10 cellular contexts compared by ENCODE assay signal in the genomic region with DNA sequence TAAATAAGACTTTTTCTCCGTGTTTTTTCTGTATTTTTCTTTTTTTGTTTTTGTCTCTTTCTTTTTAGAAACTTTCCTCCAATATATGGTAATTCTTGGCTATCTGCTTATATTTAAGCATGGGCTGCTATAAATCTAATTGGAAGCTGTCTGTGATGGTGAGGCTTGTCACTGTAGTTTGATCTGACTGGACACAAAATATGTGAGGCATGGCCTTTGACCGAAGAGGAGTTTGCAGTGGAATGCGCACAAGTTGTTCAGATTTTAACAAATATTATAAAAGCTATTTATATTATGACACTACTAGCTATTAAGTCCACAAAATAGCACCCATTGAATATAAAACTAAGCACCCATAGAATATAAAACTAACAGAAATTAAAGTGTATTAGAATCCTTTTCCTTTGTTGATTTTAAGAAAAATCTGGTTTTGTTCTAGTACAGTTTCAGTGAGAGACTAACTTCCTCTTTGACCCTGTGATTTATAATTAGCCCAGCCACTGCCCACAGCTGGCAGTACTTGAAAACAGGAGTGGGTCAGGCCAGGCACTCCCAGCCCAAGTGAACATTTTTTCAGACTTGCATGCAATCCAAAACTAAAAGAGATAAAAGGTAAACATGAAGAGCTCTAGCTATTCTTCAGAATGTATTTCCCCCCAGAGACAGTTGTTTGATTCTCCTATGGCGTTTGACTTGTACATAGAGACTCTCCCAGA.
DNase-seq lines count a peak whose midpoint lies in the region; ATAC-seq and TF ChIP-seq lines count a peak whose summit lies in the region.
"Had no signal": no experiment of that assay in that cellular context is flagged by ENCODE, and none has a peak within 500 bp of the region (broad histone marks: within the 10 kb centered on the region; RNA-seq: fewer than 3 reads in every experiment).

No MANE protein-coding gene starts in this region.

- TF ChIP-seq POLR2A in esophagus muscularis mucosa (IDR thresholded peaks at IDR 0.05; ENCODE audit: low read depth): no peak

- no peak for TF ChIP-seq CTCF in esophagus muscularis mucosa (IDR thresholded peaks at IDR 0.05)
- no peak for TF ChIP-seq CTCF in tibial artery (IDR thresholded peaks at IDR 0.05)
- TF ChIP-seq CTCF in endothelial cell (IDR thresholded peaks at IDR 0.05; ENCODE audit: unreplicated experiment): no peak

- H3K36me3 ChIP-seq in esophagus muscularis mucosa (peaks cover 0 to 18% (median under 1%) of the 10 kb centered on the region in 4 donors), tibial artery (no peaks in the 10 kb centered on the region), neuronal stem cell (replicated peaks in 1 of 2; ENCODE audit: control insufficient read depth in 2 of 2, insufficient read depth in 2 of 2, low read length in 2 of 2) (no peaks in the 10 kb centered on the region)
- H3K36me3 ChIP-seq: breast epithelium had no signal

- H2BK12ac ChIP-seq in neuronal stem cell (ENCODE audit: low read length): no peak overlapping the region

- H3K36me3 Mint-ChIP-seq in endothelial cell (ENCODE audit: low read depth, unreplicated experiment) (no peaks in the 10 kb centered on the region), immature natural killer cell (peaks cover 0 to 38% (median 33%) of the 10 kb centered on the region in 3 donors)

- H2AK5ac ChIP-seq in neuronal stem cell (ENCODE audit: low read depth, low read length): no peak overlapping the region

- H3K79me1 ChIP-seq in neuronal stem cell (ENCODE audit: low read depth, low read length): no peaks in the 10 kb centered on the region

- WGBS in esophagus muscularis mucosa: 70% methylated on average over 4 of the region's 4 CpGs
- no CpG with 5 or more reads among the region's 4 CpGs for WGBS in neuronal stem cell (ENCODE audit: extremely low coverage in 2 of 2, insufficient read length in 2 of 2, insufficient replicate concordance in 1 of 2), 2 donors

- no peak overlapping the region for H3K18ac ChIP-seq in neuronal stem cell (ENCODE audit: low read length)

- no peak overlapping the region for H3K4me3 ChIP-seq in esophagus muscularis mucosa
- no peak overlapping the region for H3K4me3 ChIP-seq in tibial artery
- H3K4me3 ChIP-seq in neuronal stem cell (ENCODE audit: low read length in 2 of 2): no peak overlapping the region
- H3K4me3 ChIP-seq: breast epithelium had no signal

- ATAC-seq in GM19455 (IDR thresholded peaks at IDR 0.05; ENCODE audit: unreplicated experiment): peak; percentile 69
- ATAC-seq in HG03135 (IDR thresholded peaks at IDR 0.05; ENCODE audit: unreplicated experiment): peak; percentile 70

- H3K4me1 ChIP-seq in esophagus muscularis mucosa (peaks cover 13 to 17% (median 15%) of the 10 kb centered on the region in 4 donors), tibial artery (peaks cover 0 to 24% (median 6%) of the 10 kb centered on the region in 4 donors), neuronal stem cell (ENCODE audit: control insufficient read depth in 2 of 2, insufficient read depth in 1 of 2, low read depth in 1 of 2, low read length in 2 of 2) (no peaks in the 10 kb centered on the region)
- H3K4me1 ChIP-seq: breast epithelium had no signal

- no peak overlapping the region for H3K4me2 ChIP-seq in neuronal stem cell (ENCODE audit: insufficient read depth, low read length, poor library complexity, severe bottlenecking)

- no peak overlapping the region for H2BK15ac ChIP-seq in neuronal stem cell (ENCODE audit: low read length)

- H3K27me3 ChIP-seq in esophagus muscularis mucosa: no peaks in the 10 kb centered on the region
- no peaks in the 10 kb centered on the region for H3K27me3 ChIP-seq in tibial artery
- H3K27me3 ChIP-seq in neuronal stem cell (ENCODE audit: control insufficient read depth in 3 of 3, insufficient read depth in 3 of 3, low read depth in 1 of 3, low read length in 3 of 3): no peaks in the 10 kb centered on the region
- H3K27me3 ChIP-seq: breast epithelium had no signal

- H3K27ac ChIP-seq in esophagus muscularis mucosa (replicated peaks in 1 of 4): peak overlapping the region; percentile 29 to 53 (median 42)
- H3K27ac ChIP-seq in tibial artery: peak overlapping the region; percentile 2 to 41
- no peak overlapping the region for H3K27ac ChIP-seq in neuronal stem cell (replicated peaks; ENCODE audit: low read length)
- H3K27ac ChIP-seq: breast epithelium had no signal

- H2AFZ ChIP-seq in neuronal stem cell (ENCODE audit: low read length): no peak overlapping the region

- H3K9me3 ChIP-seq in esophagus muscularis mucosa (no peaks in the 10 kb centered on the region), tibial artery (no peaks in the 10 kb centered on the region), neuronal stem cell (replicated peaks in 1 of 2; ENCODE audit: control insufficient read depth in 2 of 2, insufficient read depth in 1 of 2, low read depth in 1 of 2, low read length in 2 of 2) (no peaks in the 10 kb centered on the region)
- H3K9me3 ChIP-seq: breast epithelium had no signal

- TF ChIP-seq EP300 in esophagus muscularis mucosa (IDR thresholded peaks at IDR 0.05): no peak

- H3K27ac Mint-ChIP-seq in endothelial cell (ENCODE audit: unreplicated experiment) (no peak overlapping the region), immature natural killer cell (peak overlapping the region in 1 of 6 donors; percentile 42)
- H3K27ac Mint-ChIP-seq: T-helper 1 cell treated with Interleukin-12 subunit alpha and Interleukin-12 subunit beta and Interleukin-4 antibody, amounts not matched to agents 30 μg/mL and 1 μg/mL, for 36 hours had no signal

- H3K4ac ChIP-seq in neuronal stem cell (ENCODE audit: low read length): no peak overlapping the region

- H3K4me3 Mint-ChIP-seq in endothelial cell (ENCODE audit: unreplicated experiment) (no peak overlapping the region), immature natural killer cell (no peak overlapping the region)
- H3K4me3 Mint-ChIP-seq: T-helper 1 cell treated with Interleukin-12 subunit alpha and Interleukin-12 subunit beta and Interleukin-4 antibody, amounts not matched to agents 30 μg/mL and 1 μg/mL, for 36 hours had no signal

- H3K9me3 Mint-ChIP-seq in endothelial cell (ENCODE audit: unreplicated experiment): no peaks in the 10 kb centered on the region
- no peaks in the 10 kb centered on the region for H3K9me3 Mint-ChIP-seq in immature natural killer cell
- H3K9me3 Mint-ChIP-seq: T-helper 1 cell treated with Interleukin-12 subunit alpha and Interleukin-12 subunit beta and Interleukin-4 antibody, amounts not matched to agents 30 μg/mL and 1 μg/mL, for 36 hours had no signal

- H2BK120ac ChIP-seq in neuronal stem cell (ENCODE audit: low read depth, low read length): no peak overlapping the region

- H3K23ac ChIP-seq in neuronal stem cell (ENCODE audit: low read depth, low read length, poor library complexity): no peak overlapping the region

- H3K27me3 Mint-ChIP-seq in endothelial cell (ENCODE audit: unreplicated experiment) (no peaks in the 10 kb centered on the region), immature natural killer cell (ENCODE audit: low read depth in 3 of 3) (peaks cover 0 to 3% (median 2%) of the 10 kb centered on the region in 3 donors)

- H4K8ac ChIP-seq in neuronal stem cell (ENCODE audit: low read depth, low read length): no peak overlapping the region

- H3K9ac ChIP-seq in neuronal stem cell (ENCODE audit: low read depth, low read length, poor library complexity): no peak overlapping the region

- DNase-seq in esophagus muscularis mucosa (ENCODE audit: extremely low spot score) (peak; percentile 53), tibial artery (peak in 1 of 2 donors; percentile 36), endothelial cell (ENCODE audit: low spot score) (no peak), immature natural killer cell (no peak), neuronal stem cell (ENCODE audit: low spot score) (no peak)
- DNase-seq: midbrain had no signal

- H3K4me1 Mint-ChIP-seq in endothelial cell (ENCODE audit: unreplicated experiment) (no peaks in the 10 kb centered on the region), immature natural killer cell (peaks cover 2 to 10% of the 10 kb centered on the region in 2 donors)

- no peak overlapping the region for H4K91ac ChIP-seq in neuronal stem cell (ENCODE audit: low read depth, low read length, poor library complexity)

- H2BK5ac ChIP-seq in neuronal stem cell (ENCODE audit: low read length): no peak overlapping the region

- intact Hi-C loops in esophagus muscularis mucosa (cut with DNase I) (no loop called here), tibial artery (cut with DNase I; ENCODE audit: low total_unique reads) (no loop called here)

- H3K14ac ChIP-seq in neuronal stem cell (ENCODE audit: low read length): no peak overlapping the region
